1 cellular context compared by ENCODE assay signal in genomic region chr1:217004776-217005436, GRCh38.
TF ChIP-seq lines count a peak whose summit lies in the region.

No MANE protein-coding gene starts in this region.

TF ChIP-seq in SK-N-SH treated with all-trans-retinoic acid at 6 μM for 48 hours, 23 proteins besides CTCF, POLR2A, EP300 and RAD21 (continued from another document):
- TF ChIP-seq GLIS3 (CRISPR knock-in tag; IDR thresholded peaks at IDR 0.05) (no peak), RARB (CRISPR knock-in tag; IDR thresholded peaks at IDR 0.05) (peak; percentile 80; the same call in 1 of the 2 replicates), ZC3H10 (CRISPR knock-in tag; IDR thresholded peaks at IDR 0.05) (peak; percentile 61; the same call in 1 of the 2 replicates)
